15 cellular contexts compared by ENCODE assay signal in genomic region chr5:10229306-10230048, GRCh38. TPM values are rescaled to one million over a fixed set of nuclear protein-coding genes. Genes with fewer than 3 reads are reported as not detected.
DNase-seq lines count a peak whose midpoint lies in the region; ATAC-seq, FAIRE-seq and TF ChIP-seq lines count a peak whose summit lies in the region.
"Had no signal": no experiment of that assay in that cellular context is flagged by ENCODE, and none has a peak within 500 bp of the region (broad histone marks: within the 10 kb centered on the region; RNA-seq: fewer than 3 reads in every experiment).

No MANE protein-coding gene starts in this region.

- H3K36me3 ChIP-seq in Loucy (ENCODE audit: insufficient read depth, low read length): no peaks in the 10 kb centered on the region
- no peaks in the 10 kb centered on the region for H3K36me3 ChIP-seq in osteoblast (ENCODE audit: insufficient read depth, low read length)
- H3K36me3 ChIP-seq: SJCRH30, thoracic aorta had no signal

- ATAC-seq in GM18909 (IDR thresholded peaks at IDR 0.05; ENCODE audit: poor library complexity, unreplicated experiment): no peak

- H4K20me1 ChIP-seq in Loucy (ENCODE audit: insufficient read depth, low read length, poor library complexity, severe bottlenecking) (no peaks in the 10 kb centered on the region), osteoblast (ENCODE audit: insufficient read depth, low read length) (no peaks in the 10 kb centered on the region)

- no peak for DNase-seq in D721Med (ENCODE audit: insufficient read length, low spot score)
- DNase-seq in choroid plexus epithelial cell (ENCODE audit: low read depth): peak; percentile 60
- peak; percentile 85 for DNase-seq in osteoblast (ENCODE audit: insufficient read length, low spot score, missing footprints)
- DNase-seq in LoVo (ENCODE audit: low spot score): no peak
- DNase-seq in glutamatergic neuron: no peak
- no peak for DNase-seq in iPS-NIHi11 (ENCODE audit: low spot score)
- DNase-seq: activated CD4-positive, alpha-beta T cell treated with anti-CD3 and anti-CD28 coated beads, Interleukin-2, amount 10 ng/mL, durations not matched to agents 24 days and 14 days; activated gamma-delta T cell; cortex of kidney; KBM-7; mesendoderm; SJCRH30 had no signal

- no peaks in the 10 kb centered on the region for H3K4me1 Mint-ChIP-seq in glutamatergic neuron (ENCODE audit: low read depth, unreplicated experiment)
- H3K4me1 Mint-ChIP-seq: activated CD4-positive, alpha-beta T cell treated with anti-CD3 and anti-CD28 coated beads, Interleukin-2, amount 10 ng/mL, durations not matched to agents 24 days and 14 days had no signal

- H3K27me3 Mint-ChIP-seq in glutamatergic neuron (ENCODE audit: unreplicated experiment): no peaks in the 10 kb centered on the region
- H3K27me3 Mint-ChIP-seq: activated CD4-positive, alpha-beta T cell treated with anti-CD3 and anti-CD28 coated beads, Interleukin-2, amount 10 ng/mL, durations not matched to agents 24 days and 14 days had no signal

- peaks cover 19% of the 10 kb centered on the region for H3K36me3 Mint-ChIP-seq in glutamatergic neuron (ENCODE audit: unreplicated experiment)

- no peaks in the 10 kb centered on the region for H3F3A ChIP-seq in Loucy (ENCODE audit: low read depth)

- H3K9me3 ChIP-seq in Loucy (ENCODE audit: insufficient read depth, low read depth, low read length) (no peaks in the 10 kb centered on the region), osteoblast (ENCODE audit: low read depth, low read length) (no peaks in the 10 kb centered on the region)
- H3K9me3 ChIP-seq: SJCRH30, thoracic aorta had no signal

- H3K4me2 ChIP-seq in Loucy (ENCODE audit: low read depth, low read length, poor library complexity, severe bottlenecking) (no peak overlapping the region), osteoblast (ENCODE audit: insufficient read depth, low read length) (peak overlapping the region; percentile 78)

- no peaks in the 10 kb centered on the region for H3K9me2 ChIP-seq in Loucy (replicated peaks; ENCODE audit: low read depth, low read length)

- H3K27ac ChIP-seq in osteoblast (ENCODE audit: low read depth, low read length): peak overlapping the region; percentile 98
- H3K27ac ChIP-seq: SJCRH30, thoracic aorta had no signal

- TF ChIP-seq CTCF in D721Med (IDR thresholded peaks at IDR 0.05; ENCODE audit: insufficient read depth, missing control alignments) (peak; percentile 15), Loucy (conservative IDR thresholded peaks at IDR 0.05; ENCODE audit: low read length) (peak; percentile 34), choroid plexus epithelial cell (conservative IDR thresholded peaks at IDR 0.05; ENCODE audit: low read depth, low read length) (peak; percentile 62), osteoblast (IDR thresholded peaks at IDR 0.05; ENCODE audit: extremely low read depth, low read depth, low read length) (peak; percentile 37), glutamatergic neuron (IDR thresholded peaks at IDR 0.05; ENCODE audit: partially characterized antibody, unreplicated experiment) (no peak)

- no peak overlapping the region for H2AFZ ChIP-seq in Loucy (ENCODE audit: low read length)
- H2AFZ ChIP-seq in osteoblast (ENCODE audit: low read length): peak overlapping the region; percentile 70

- no peak for FAIRE-seq in D721Med (lab: Jason Lieb, UNC)

- H3K27ac Mint-ChIP-seq in glutamatergic neuron (ENCODE audit: unreplicated experiment): no peak overlapping the region
- H3K27ac Mint-ChIP-seq: activated CD4-positive, alpha-beta T cell treated with anti-CD3 and anti-CD28 coated beads, Interleukin-2, amount 10 ng/mL, durations not matched to agents 24 days and 14 days had no signal

- H3K79me2 ChIP-seq in Loucy (ENCODE audit: insufficient read depth, low read length): no peaks in the 10 kb centered on the region
- H3K79me2 ChIP-seq in osteoblast (ENCODE audit: insufficient read depth, low read length): no peaks in the 10 kb centered on the region

- H3K4me3 Mint-ChIP-seq in glutamatergic neuron (ENCODE audit: unreplicated experiment): no peak overlapping the region
- H3K4me3 Mint-ChIP-seq: activated CD4-positive, alpha-beta T cell treated with anti-CD3 and anti-CD28 coated beads, Interleukin-2, amount 10 ng/mL, durations not matched to agents 24 days and 14 days had no signal

- H3K4me1 ChIP-seq in Loucy (ENCODE audit: insufficient read depth, low read length, poor library complexity, severe bottlenecking): no peaks in the 10 kb centered on the region
- peaks cover 48% of the 10 kb centered on the region for H3K4me1 ChIP-seq in osteoblast (ENCODE audit: insufficient read depth, low read length)
- H3K4me1 ChIP-seq: SJCRH30 had no signal

- H3K9ac ChIP-seq in Loucy (ENCODE audit: low read depth, low read length, poor library complexity, severe bottlenecking): no peak overlapping the region

- H3K4me3 ChIP-seq in Loucy (ENCODE audit: low read length, poor library complexity, severe bottlenecking): no peak overlapping the region
- H3K4me3 ChIP-seq in choroid plexus epithelial cell (ENCODE audit: low read depth, low read length): no peak overlapping the region
- H3K4me3 ChIP-seq in osteoblast (ENCODE audit: insufficient read depth, low read length): peak overlapping the region; percentile 51
- H3K4me3 ChIP-seq: SJCRH30, thoracic aorta had no signal

- peaks cover 4% of the 10 kb centered on the region for H3K9me3 Mint-ChIP-seq in glutamatergic neuron (ENCODE audit: unreplicated experiment)
- H3K9me3 Mint-ChIP-seq: activated CD4-positive, alpha-beta T cell treated with anti-CD3 and anti-CD28 coated beads, Interleukin-2, amount 10 ng/mL, durations not matched to agents 24 days and 14 days had no signal

- H3K27me3 ChIP-seq in Loucy (ENCODE audit: insufficient read depth, low read length, poor library complexity, severe bottlenecking): no peaks in the 10 kb centered on the region
- H3K27me3 ChIP-seq in osteoblast (ENCODE audit: insufficient read depth, low read length): no peaks in the 10 kb centered on the region
- H3K27me3 ChIP-seq: SJCRH30 had no signal

RNA-seq across cellular contexts. Expression of gene ATPSCKMT, which starts 20.2 kb away (rescaled TPM):
- 18.3 and 23.2 TPM in 2 replicates for total RNA-seq in osteoblast
- 17.8 TPM for total RNA-seq in glutamatergic neuron (ENCODE audit: unreplicated experiment)

RNA-seq across cellular contexts. Expression of gene CCT5, which starts 20.6 kb away (rescaled TPM):
- total RNA-seq in osteoblast (237 and 238 TPM in 2 replicates), glutamatergic neuron (ENCODE audit: unreplicated experiment) (284 TPM)

Comparison
In these comparisons a context has a peak if more than half of its experiments do, and no peak if none do; other contexts are left out.
1. DNase-seq: peak in choroid plexus epithelial cell (single experiment) and osteoblast (single experiment); none in D721Med (single experiment), LoVo (single experiment), glutamatergic neuron (single experiment) and iPS-NIHi11 (single experiment).